11 cellular contexts compared by ENCODE assay signal in genomic region chr17:27082775-27083154, GRCh38.
"Had no signal": no experiment of that assay in that cellular context is flagged by ENCODE, and none has a peak within 500 bp of the region (broad histone marks: within the 10 kb centered on the region; RNA-seq: fewer than 3 reads in every experiment).

No MANE protein-coding gene starts in this region.

- H3K4me3 ChIP-seq: GM23248, GM23338, HAP-1 had no signal

- H3K27ac Mint-ChIP-seq: GM23338, H9, HFFc6 had no signal

- H3K9me3 ChIP-seq: HAP-1 had no signal

- DNase-seq: GM23248, GOT3, H7, H9, HCEC 1CT, HFFc6 had no signal

- H3K4me3 Mint-ChIP-seq: GM23338, H9, HFFc6 had no signal

- H3K4me2 ChIP-seq: GM23338 had no signal

- ATAC-seq: GM23338, HCT116 had no signal

- H2AFZ ChIP-seq: GM23248, GM23338 had no signal

- H3K4me1 ChIP-seq: HAP-1 had no signal

- H3K9ac ChIP-seq: GM23248 had no signal

- H3K36me3 ChIP-seq: HAP-1 had no signal

- H3K4me1 Mint-ChIP-seq: GM23338, H9 had no signal

- FAIRE-seq: H1, H54 had no signal

- H3K27ac ChIP-seq: GM23248 had no signal
